11 cellular contexts compared by ENCODE assay signal in genomic region chr17:1630662-1631061, GRCh38. TPM values are rescaled to one million over a fixed set of nuclear protein-coding genes. Genes with fewer than 3 reads are reported as not detected.
A peak's percentile ranks its signal among the peaks of the same experiment; 100 is the strongest.
DNase-seq lines count a peak whose midpoint lies in the region; ATAC-seq, FAIRE-seq and TF ChIP-seq lines count a peak whose summit lies in the region.
"Had no signal": no experiment of that assay in that cellular context is flagged by ENCODE, and none has a peak within 500 bp of the region (broad histone marks: within the 10 kb centered on the region; RNA-seq: fewer than 3 reads in every experiment).

No MANE protein-coding gene starts in this region.

- H3K27me3 Mint-ChIP-seq in activated naive CD4-positive, alpha-beta T cell treated with anti-CD3 and anti-CD28 coated beads, Interleukin-2, amount 10 ng/mL, durations not matched to agents 7 days and 5 days: peaks cover 72% of the 10 kb centered on the region

- peaks cover 0 to 7% (median 5%) of the 10 kb centered on the region in 4 experiments; a peak in 6 of 7 replicates for H3K4me1 ChIP-seq in H1 (replicated peaks in 1 of 4; ENCODE audit: control insufficient read depth in 3 of 4, insufficient read depth in 4 of 4, low read length in 3 of 4)

- no peak overlapping the region for H4K91ac ChIP-seq in H1 (replicated peaks; ENCODE audit: insufficient read length, low read length)

- no peak overlapping the region for H3K9ac ChIP-seq in H1 (replicated peaks in 1 of 4; ENCODE audit: extremely low read depth in 1 of 4, low read depth in 3 of 4, low read length in 3 of 4)

- H3K4ac ChIP-seq in H1 (replicated peaks; ENCODE audit: insufficient read length, low read depth, low read length): no peak overlapping the region

- H2BK12ac ChIP-seq in H1 (ENCODE audit: low read depth, low read length): no peak overlapping the region

- peaks cover 26% of the 10 kb centered on the region for H3K4me1 Mint-ChIP-seq in activated naive CD4-positive, alpha-beta T cell treated with anti-CD3 and anti-CD28 coated beads, Interleukin-2, amount 10 ng/mL, durations not matched to agents 7 days and 5 days
- peaks cover 37% of the 10 kb centered on the region for H3K4me1 Mint-ChIP-seq in stimulated activated effector memory CD8-positive, alpha-beta T cell treated with anti-CD3 and anti-CD28 coated beads, Interleukin-12 subunit alpha, Interleukin-12 subunit beta, amount 100 ng/mL, for 72 hours

- no peak overlapping the region for H2AFZ ChIP-seq in H1 (ENCODE audit: low read length)

- CTCF ChIA-PET in activated naive CD4-positive, alpha-beta T cell treated with anti-CD3 and anti-CD28 coated beads, Interleukin-2, amount 10 ng/mL, durations not matched to agents 7 days and 5 days (lab: Charles Lee): interaction anchor here (0.6 to 3.7 kb wide), 14 partner anchors 9 to 433 kb away, joined by 3 to 42 read pairs (median 4); partner anchors contain the start of genes INPP5K, PITPNA and RILP
- CTCF ChIA-PET in H1 (lab: Charles Lee; ENCODE audit: partially characterized antibody): interaction anchor here (0.6 to 14.5 kb wide), 26 partner anchors 7 to 115 kb away, joined by 3 to 146 read pairs (median 4); partner anchors contain the start of gene SCARF1

- H3K14ac ChIP-seq in H1 (ENCODE audit: insufficient read length): no peak overlapping the region

- TF ChIP-seq CTCF in H1 (IDR thresholded peaks at IDR 0.05; ENCODE audit: control extremely low read depth in 1 of 3, insufficient read depth in 1 of 3, low read depth in 1 of 3, low read length in 3 of 3): no peak

- 76% methylated on average over 4 of the region's 4 CpGs; no CpG with 5 or more reads in 1 of the 2 experiments for WGBS in H1 (ENCODE audit: extremely low coverage in 1 of 2, insufficient coverage in 1 of 2, insufficient read length in 1 of 2, insufficient replicate concordance in 2 of 2, low coverage in 1 of 2, low lambda C conversion rate in 2 of 2, missing lambda C conversion rate in 1 of 2), 2 experiments

- H4K5ac ChIP-seq in H1 (ENCODE audit: insufficient read length, low read depth, low read length): no peak overlapping the region

- no peaks in the 10 kb centered on the region for H3K79me1 ChIP-seq in H1 (ENCODE audit: low read depth, low read length)

- no peaks in the 10 kb centered on the region for H3K9me3 ChIP-seq in H1 (ENCODE audit: insufficient read depth in 2 of 2, low read depth in 1 of 2, low read length in 1 of 2)
- H3K9me3 ChIP-seq: heart left ventricle, left ventricle myocardium inferior had no signal

- TF ChIP-seq POLR2A in H1 (IDR thresholded peaks at IDR 0.05; ENCODE audit: control extremely low read depth in 1 of 2, low read depth in 2 of 2, low read length in 2 of 2): no peak

- H3K18ac ChIP-seq in H1 (ENCODE audit: extremely low read depth, low read length): no peak overlapping the region

- no peak overlapping the region for H2BK20ac ChIP-seq in H1 (ENCODE audit: low read length)

- no peaks in the 10 kb centered on the region for H3K36me3 Mint-ChIP-seq in activated naive CD4-positive, alpha-beta T cell treated with anti-CD3 and anti-CD28 coated beads, Interleukin-2, amount 10 ng/mL, durations not matched to agents 7 days and 5 days
- H3K36me3 Mint-ChIP-seq in stimulated activated effector memory CD8-positive, alpha-beta T cell treated with anti-CD3 and anti-CD28 coated beads, Interleukin-12 subunit alpha, Interleukin-12 subunit beta, amount 100 ng/mL, for 72 hours: peaks cover 13% of the 10 kb centered on the region

- no peak overlapping the region for H2BK5ac ChIP-seq in H1 (ENCODE audit: low read depth, low read length)

- no peak overlapping the region for H2BK15ac ChIP-seq in H1 (ENCODE audit: low read length)

- no peak for FAIRE-seq in H1 (lab: Jason Lieb, UNC)
- FAIRE-seq: TTC549 had no signal

- no peak overlapping the region for H3K56ac ChIP-seq in H1 (replicated peaks; ENCODE audit: insufficient read length, low read depth, low read length)

- H4K8ac ChIP-seq in H1 (ENCODE audit: extremely low read depth, insufficient read depth, low read length): no peak overlapping the region

- H3K36me3 ChIP-seq in H1 (ENCODE audit: control insufficient read depth in 2 of 4, insufficient read depth in 4 of 4, low read length in 3 of 4): no peaks in the 10 kb centered on the region

- H3K27ac Mint-ChIP-seq in activated naive CD4-positive, alpha-beta T cell treated with anti-CD3 and anti-CD28 coated beads, Interleukin-2, amount 10 ng/mL, durations not matched to agents 7 days and 5 days: no peak overlapping the region
- H3K27ac Mint-ChIP-seq in stimulated activated effector memory CD8-positive, alpha-beta T cell treated with anti-CD3 and anti-CD28 coated beads, Interleukin-12 subunit alpha, Interleukin-12 subunit beta, amount 100 ng/mL, for 72 hours: peak overlapping the region; percentile 10

- no peaks in the 10 kb centered on the region for H3K9me3 Mint-ChIP-seq in activated naive CD4-positive, alpha-beta T cell treated with anti-CD3 and anti-CD28 coated beads, Interleukin-2, amount 10 ng/mL, durations not matched to agents 7 days and 5 days
- H3K9me3 Mint-ChIP-seq in stimulated activated effector memory CD8-positive, alpha-beta T cell treated with anti-CD3 and anti-CD28 coated beads, Interleukin-12 subunit alpha, Interleukin-12 subunit beta, amount 100 ng/mL, for 72 hours: no peaks in the 10 kb centered on the region

- TF ChIP-seq EP300 in H1 (IDR thresholded peaks at IDR 0.05; ENCODE audit: borderline replicate concordance in 1 of 2, low read depth in 2 of 2, low read length in 2 of 2): no peak

- DNase-seq in activated naive CD4-positive, alpha-beta T cell treated with anti-CD3 and anti-CD28 coated beads, Interleukin-2, amount 10 ng/mL, durations not matched to agents 7 days and 5 days: no peak
- no peak for DNase-seq in activated naive CD4-positive, alpha-beta T cell treated with Interleukin-2 at 50 U/mL for 16 hours
- DNase-seq in NCI-H226 (peak; percentile 20), H1 (ENCODE audit: low read depth in 1 of 2, low spot score in 2 of 2) (no peak), NCI-H2107 treated with DMSO at 0.1 percent for 48 hours (lab: John Stamatoyannopoulos, UW; ENCODE audit: unreplicated experiment) (no peak), retina (no peak), NCI-H526 treated with DMSO at 0.1 percent for 48 hours (lab: John Stamatoyannopoulos, UW) (no peak)
- DNase-seq in stimulated activated effector memory CD8-positive, alpha-beta T cell treated with anti-CD3 and anti-CD28 coated beads, Interleukin-12 subunit alpha, Interleukin-12 subunit beta, amount 100 ng/mL, for 72 hours (ENCODE audit: low spot score in 2 of 2): no peak

- ATAC-seq in stimulated activated effector memory CD8-positive, alpha-beta T cell treated with anti-CD3 and anti-CD28 coated beads, Interleukin-12 subunit alpha, Interleukin-12 subunit beta, amount 100 ng/mL, for 72 hours: no peak

- no peak overlapping the region for H3K27ac ChIP-seq in H1 (ENCODE audit: low read depth, low read length)
- H3K27ac ChIP-seq: left ventricle myocardium inferior had no signal

- H3K4me3 ChIP-seq in H1 (ENCODE audit: extremely low read depth in 1 of 4, insufficient read depth in 2 of 4, low read depth in 3 of 4, low read length in 4 of 4): no peak overlapping the region

- peak overlapping the region; percentile 69 for H3K4me3 Mint-ChIP-seq in activated naive CD4-positive, alpha-beta T cell treated with anti-CD3 and anti-CD28 coated beads, Interleukin-2, amount 10 ng/mL, durations not matched to agents 7 days and 5 days
- peak overlapping the region; percentile 93 for H3K4me3 Mint-ChIP-seq in stimulated activated effector memory CD8-positive, alpha-beta T cell treated with anti-CD3 and anti-CD28 coated beads, Interleukin-12 subunit alpha, Interleukin-12 subunit beta, amount 100 ng/mL, for 72 hours

- H3K79me2 ChIP-seq in H1 (ENCODE audit: control insufficient read depth in 1 of 2, insufficient read depth in 2 of 2, low read length in 2 of 2): no peaks in the 10 kb centered on the region

- H3K23ac ChIP-seq in H1 (ENCODE audit: insufficient read length): no peak overlapping the region

- no peak overlapping the region for H3K4me2 ChIP-seq in H1 (ENCODE audit: insufficient read depth in 1 of 2, low read depth in 2 of 2, low read length in 2 of 2)

- POLR2A ChIA-PET in H1 (lab: Charles Lee; ENCODE audit: partially characterized antibody): interaction anchor here (1.2 to 6.2 kb wide), 4 partner anchors 9 to 56 kb away, joined by 4 to 29 read pairs (median 12); no protein-coding TSS in a partner anchor

- peaks cover 0 to 4% of the 10 kb centered on the region in 2 experiments for H4K20me1 ChIP-seq in H1 (replicated peaks in 1 of 2; ENCODE audit: control insufficient read depth in 1 of 2, insufficient read depth in 2 of 2, low read length in 2 of 2)

- H2AK5ac ChIP-seq in H1 (ENCODE audit: low read depth, low read length): no peak overlapping the region

- TF ChIP-seq RAD21 in H1 (IDR thresholded peaks at IDR 0.05 in 1 of 2, conservative IDR thresholded peaks at IDR 0.05 in 1 of 2; ENCODE audit: low read depth in 2 of 2, low read length in 2 of 2): no peak

- H3K23me2 ChIP-seq in H1 (ENCODE audit: low read depth, low read length): peaks cover 14% of the 10 kb centered on the region

- H3K27me3 ChIP-seq in H1 (replicated peaks in 1 of 4; ENCODE audit: control insufficient read depth in 3 of 4, extremely low read depth in 1 of 4, insufficient read depth in 3 of 4, low read length in 3 of 4): peaks cover 0 to 13% (median 5%) of the 10 kb centered on the region in 4 experiments; a peak in 5 of 7 replicates
- H3K27me3 ChIP-seq: heart left ventricle had no signal

- no peak overlapping the region for H2BK120ac ChIP-seq in H1 (replicated peaks; ENCODE audit: low read depth, low read length)

RNA-seq across cellular contexts. Expression of gene SLC43A2, which starts 2.0 kb away (rescaled TPM):
- 6.6 and 7.8 TPM in 2 replicates for total RNA-seq in H1 (2021; fragmentation: NEBNext Ultra II Directional; extraction: Animal tissue kit (Norgen Biotek cat#: 25700))
- polyA plus RNA-seq in H1 (2011; rRNA removed): 10.5 and 12.6 TPM in 2 replicates
- 7.7 TPM for polyA plus RNA-seq in H1 (2011; cell fraction: cytosol; rRNA removed)
- 9.0 TPM for polyA plus RNA-seq in H1 (2011; cell fraction: nucleus; rRNA removed)
- polyA plus RNA-seq in H1 (2012, experiment 1 of 2): 8.7 to 10.6 TPM (median 9.4 TPM) in 4 replicates
- 9.0 TPM for polyA plus RNA-seq in H1 (2012, experiment 2 of 2)
- 9.4 TPM for polyA plus RNA-seq in H1 (2013, experiment 1 of 2)
- 9.7 TPM for polyA plus RNA-seq in H1 (2013, experiment 2 of 2)
- 7.8 and 10.8 TPM in 2 replicates for polyA minus RNA-seq in H1 (2011; rRNA and poly(A)+ RNA removed)
- polyA minus RNA-seq in H1 (2011; cell fraction: cytosol; rRNA and poly(A)+ RNA removed): 10.0 TPM
- 8.6 TPM for polyA minus RNA-seq in H1 (2011; cell fraction: nucleus; rRNA and poly(A)+ RNA removed)

RNA-seq across cellular contexts. Expression of gene SCARF1, which starts 14.9 kb away (rescaled TPM):
- 1.6 TPM in 2 replicates for total RNA-seq in H1 (2021; fragmentation: NEBNext Ultra II Directional; extraction: Animal tissue kit (Norgen Biotek cat#: 25700))
- 1.1 and 1.5 TPM in 2 replicates for polyA plus RNA-seq in H1 (2011; rRNA removed)
- polyA plus RNA-seq in H1 (2011; cell fraction: cytosol; rRNA removed): 0.98 TPM
- polyA plus RNA-seq in H1 (2011; cell fraction: nucleus; rRNA removed): 3.0 TPM
- polyA plus RNA-seq in H1 (2012, experiment 1 of 2): 0.55 to 1.3 TPM (median 0.90 TPM) in 4 replicates
- polyA plus RNA-seq in H1 (2012, experiment 2 of 2): 0.55 TPM
- 3.5 TPM for polyA plus RNA-seq in H1 (2013, experiment 1 of 2)
- 3.3 TPM for polyA plus RNA-seq in H1 (2013, experiment 2 of 2)
- polyA minus RNA-seq in H1 (2011; rRNA and poly(A)+ RNA removed): 0.49 and 0.50 TPM in 2 replicates
- polyA minus RNA-seq in H1 (2011; cell fraction: cytosol; rRNA and poly(A)+ RNA removed): not detected
- polyA minus RNA-seq in H1 (2011; cell fraction: nucleus; rRNA and poly(A)+ RNA removed): 1.5 TPM

RNA-seq across cellular contexts. Expression of gene RILP, which starts 19.0 kb away (rescaled TPM):
- total RNA-seq in H1 (2021; fragmentation: NEBNext Ultra II Directional; extraction: Animal tissue kit (Norgen Biotek cat#: 25700)): 6.0 and 7.2 TPM in 2 replicates
- polyA plus RNA-seq in H1 (2011; rRNA removed): 6.8 and 10.3 TPM in 2 replicates
- polyA plus RNA-seq in H1 (2011; cell fraction: cytosol; rRNA removed): 8.8 TPM
- 8.7 TPM for polyA plus RNA-seq in H1 (2011; cell fraction: nucleus; rRNA removed)
- 5.5 to 9.1 TPM (median 7.5 TPM) in 4 replicates for polyA plus RNA-seq in H1 (2012, experiment 1 of 2)
- polyA plus RNA-seq in H1 (2012, experiment 2 of 2): 5.8 TPM
- 13.2 TPM for polyA plus RNA-seq in H1 (2013, experiment 1 of 2)
- polyA plus RNA-seq in H1 (2013, experiment 2 of 2): 13.9 TPM
- polyA minus RNA-seq in H1 (2011; rRNA and poly(A)+ RNA removed): 2.0 and 3.0 TPM in 2 replicates
- polyA minus RNA-seq in H1 (2011; cell fraction: cytosol; rRNA and poly(A)+ RNA removed): 3.5 TPM
- 3.0 TPM for polyA minus RNA-seq in H1 (2011; cell fraction: nucleus; rRNA and poly(A)+ RNA removed)

RNA-seq across cellular contexts. Expression of gene PRPF8, which starts 54.0 kb away (rescaled TPM):
- total RNA-seq in H1 (2021; fragmentation: NEBNext Ultra II Directional; extraction: Animal tissue kit (Norgen Biotek cat#: 25700)): 328 and 329 TPM in 2 replicates
- polyA plus RNA-seq in H1 (2011; rRNA removed): 271 and 337 TPM in 2 replicates
- 171 TPM for polyA plus RNA-seq in H1 (2011; cell fraction: cytosol; rRNA removed)
- 475 TPM for polyA plus RNA-seq in H1 (2011; cell fraction: nucleus; rRNA removed)
- 269 to 356 TPM (median 294 TPM) in 4 replicates for polyA plus RNA-seq in H1 (2012, experiment 1 of 2)
- polyA plus RNA-seq in H1 (2012, experiment 2 of 2): 746 TPM
- polyA plus RNA-seq in H1 (2013, experiment 1 of 2): 148 TPM
- polyA plus RNA-seq in H1 (2013, experiment 2 of 2): 123 TPM
- polyA minus RNA-seq in H1 (2011; rRNA and poly(A)+ RNA removed): 610 and 698 TPM in 2 replicates
- 338 TPM for polyA minus RNA-seq in H1 (2011; cell fraction: cytosol; rRNA and poly(A)+ RNA removed)
- 277 TPM for polyA minus RNA-seq in H1 (2011; cell fraction: nucleus; rRNA and poly(A)+ RNA removed)
